ENCODE assay signal across 33 cellular contexts in genomic region chr14:102027951-102028350, GRCh38. TPM values are rescaled to one million over a fixed set of nuclear protein-coding genes. Genes with fewer than 3 reads are reported as not detected.
A peak's percentile ranks its signal among the peaks of the same experiment; 100 is the strongest.
DNase-seq lines count a peak whose midpoint lies in the region; ATAC-seq and TF ChIP-seq lines count a peak whose summit lies in the region.
"Had no signal": no experiment of that assay in that cellular context is flagged by ENCODE, and none has a peak within 500 bp of the region (broad histone marks: within the 10 kb centered on the region; RNA-seq: fewer than 3 reads in every experiment).

No MANE protein-coding gene starts in this region.

- H3K9me3 Mint-ChIP-seq in activated naive CD4-positive, alpha-beta T cell treated with anti-CD3 and anti-CD28 coated beads, Interleukin-2, amount 50 U/mL, for 72 hours = no peaks in the 10 kb centered on the region
- H3K9me3 Mint-ChIP-seq: CD8-positive, alpha-beta T cell; effector memory CD8-positive, alpha-beta T cell; GM23338; IgD-negative memory B cell had no signal

- H3K36me3 ChIP-seq in SJSA1 (peaks cover 94% of the 10 kb centered on the region), ascending aorta (peaks cover 97 to 99% of the 10 kb centered on the region in 2 donors)

- H3K4me1 ChIP-seq in SJSA1 (replicated peaks) (peaks cover 11% of the 10 kb centered on the region), ascending aorta (no peaks in the 10 kb centered on the region)
- H3K4me1 ChIP-seq: heart right ventricle, right lobe of liver had no signal

- TF ChIP-seq CTCF in ascending aorta (IDR thresholded peaks at IDR 0.05) = no peak
- TF ChIP-seq CTCF in omental fat pad (IDR thresholded peaks at IDR 0.05) = no peak

- H3K27ac Mint-ChIP-seq in activated naive CD4-positive, alpha-beta T cell treated with anti-CD3 and anti-CD28 coated beads, Interleukin-2, amount 50 U/mL, for 72 hours = peak overlapping the region; percentile 50 to 63
- H3K27ac Mint-ChIP-seq: activated CD4-positive, alpha-beta T cell treated with anti-CD3 and anti-CD28 coated beads for 36 hours; B cell; CD8-positive, alpha-beta T cell; GM23338; IgD-negative memory B cell had no signal

- intact Hi-C loops in left colon (cut with DNase I, micrococcal nuclease) (no loop called here), ascending aorta (cut with DNase I) (no loop called here), Right ventricle myocardium superior (cut with DNase I) (no loop called here)

- no peaks in the 10 kb centered on the region for H3K27me3 ChIP-seq in SJSA1 (replicated peaks)
- no peaks in the 10 kb centered on the region for H3K27me3 ChIP-seq in ascending aorta
- H3K27me3 ChIP-seq: heart right ventricle, right lobe of liver, vagina had no signal

- peak overlapping the region; percentile 35; the same call in 1 of the 2 replicates for H3K27ac ChIP-seq in SJSA1
- no peak overlapping the region for H3K27ac ChIP-seq in ascending aorta
- H3K27ac ChIP-seq: heart right ventricle, right lobe of liver, thoracic aorta, vagina had no signal

- DNase-seq in activated naive CD4-positive, alpha-beta T cell treated with anti-CD3 and anti-CD28 coated beads, Interleukin-2, amount 50 U/mL, for 72 hours (ENCODE audit: low spot score in 2 of 2) = no peak
- no peak for DNase-seq in activated naive CD4-positive, alpha-beta T cell (lab: John Stamatoyannopoulos, UW)
- DNase-seq in SJSA1 (ENCODE audit: low read depth in 1 of 2, low spot score in 2 of 2) (no peak), left colon (no peak), ascending aorta (ENCODE audit: low spot score in 2 of 2) (no peak), omental fat pad (ENCODE audit: low spot score) (no peak), DMS153 (lab: John Stamatoyannopoulos, UW) (no peak), Right ventricle myocardium superior (no peak)
- DNase-seq: activated CD4-positive, alpha-beta T cell treated with anti-CD3 and anti-CD28 coated beads for 36 hours; activated CD8-positive, alpha-beta T cell treated with anti-CD3 and anti-CD28 coated beads, Interleukin-2, amount 10 ng/mL, durations not matched to agents 7 days and 5 days; activated naive CD4-positive, alpha-beta T cell treated with Interleukin-2 at 50 U/mL for 16 hours; activated T-cell treated with anti-CD3 and anti-CD28 coated beads for 4 hours; amygdala; CD8-positive, alpha-beta T cell; cortex of kidney; DMS 273 treated with DMSO at 0.1 percent for 48 hours; effector memory CD8-positive, alpha-beta T cell; foreskin melanocyte; heart right ventricle; kidney glomerular epithelial cell; MM.1S; NCI-H1417 treated with DMSO at 0.1 percent for 48 hours; NCI-H345; right lobe of liver; RPMI8226; stimulated activated CD4-positive, alpha-beta T cell treated with anti-CD3 and anti-CD28 coated beads, Interleukin-15, amount 100 ng/mL, for 24 hours; stimulated activated naive CD4-positive, alpha-beta T cell treated with Interleukin-2 at 50 U/mL for 16 hours had no signal

- no peak for ATAC-seq in activated naive CD4-positive, alpha-beta T cell treated with anti-CD3 and anti-CD28 coated beads, Interleukin-2, amount 50 U/mL, for 72 hours
- ATAC-seq in left colon = peak; percentile 34
- no peak for ATAC-seq in omental fat pad (ENCODE audit: low FRiP score)
- ATAC-seq in Right ventricle myocardium superior (ENCODE audit: poor library complexity) = no peak
- ATAC-seq: activated CD4-positive, alpha-beta T cell treated with anti-CD3 and anti-CD28 coated beads for 36 hours; activated CD8-positive, alpha-beta T cell treated with anti-CD3 and anti-CD28 coated beads, Interleukin-2, amount 10 ng/mL, durations not matched to agents 7 days and 5 days; CD8-positive, alpha-beta T cell; effector memory CD8-positive, alpha-beta T cell; GM23338; heart right ventricle; right lobe of liver had no signal

- H3K9me3 ChIP-seq in SJSA1 (replicated peaks) (no peaks in the 10 kb centered on the region), ascending aorta (no peaks in the 10 kb centered on the region)
- H3K9me3 ChIP-seq: heart right ventricle, right lobe of liver, thoracic aorta, vagina had no signal

- H3K4me3 ChIP-seq in SJSA1 = no peak overlapping the region
- H3K4me3 ChIP-seq in ascending aorta = no peak overlapping the region
- H3K4me3 ChIP-seq: GM23338, heart right ventricle, lung, right lobe of liver, thoracic aorta, vagina had no signal

- H3K36me3 Mint-ChIP-seq in activated naive CD4-positive, alpha-beta T cell treated with anti-CD3 and anti-CD28 coated beads, Interleukin-2, amount 50 U/mL, for 72 hours = peaks cover 29 to 44% of the 10 kb centered on the region in 2 donors

RNA-seq across cellular contexts. Expression of gene HSP90AA1, which starts 58.9 kb away (rescaled TPM):
- total RNA-seq in activated naive CD4-positive, alpha-beta T cell treated with anti-CD3 and anti-CD28 coated beads, Interleukin-2, amount 50 U/mL, for 72 hours = 1,000 to 10,000 TPM in 1 of 2 donors, 100 to 1,000 TPM in 1; 992 to 1,009 TPM
- 367 and 670 TPM in 2 replicates for total RNA-seq in SJSA1 (2014; rRNA removed; shearing (Covaris generic))
- total RNA-seq in left colon = 100 to 1,000 TPM; 182 to 274 TPM
- total RNA-seq in ascending aorta = 120 TPM
- total RNA-seq in omental fat pad = 1,000 to 10,000 TPM in 1 of 4 donors, 100 to 1,000 TPM in 3; 453 to 1,533 (median 691) TPM
- total RNA-seq in Right ventricle myocardium superior = 483 TPM
